Comparison of ENCODE assay signal across 13 cellular contexts in genomic region chr5:158463971-158464370, GRCh38.
A peak's percentile ranks its signal among the peaks of the same experiment; 100 is the strongest.
DNase-seq lines count a peak whose midpoint lies in the region; ATAC-seq, FAIRE-seq and TF ChIP-seq lines count a peak whose summit lies in the region.
"Had no signal": no experiment of that assay in that cellular context is flagged by ENCODE, and none has a peak within 500 bp of the region (broad histone marks: within the 10 kb centered on the region; RNA-seq: fewer than 3 reads in every experiment).

No MANE protein-coding gene starts in this region.

- no peak for FAIRE-seq in HTR-8/SVneo (lab: Jason Lieb, UNC)
- FAIRE-seq: endometrium had no signal

- peak; percentile 63 to 93 for TF ChIP-seq EP300 in tibial nerve (IDR thresholded peaks at IDR 0.05)

- H3K27me3 ChIP-seq in tibial nerve = no peaks in the 10 kb centered on the region

- no peak for TF ChIP-seq POLR2A in tibial nerve (IDR thresholded peaks at IDR 0.05)

- peaks cover 20% of the 10 kb centered on the region for H3K4me1 Mint-ChIP-seq in activated naive CD8-positive, alpha-beta T cell treated with anti-CD3 and anti-CD28 coated beads for 36 hours
- H3K4me1 Mint-ChIP-seq: immature natural killer cell had no signal

- no peaks in the 10 kb centered on the region for H3K27me3 Mint-ChIP-seq in activated naive CD8-positive, alpha-beta T cell treated with anti-CD3 and anti-CD28 coated beads for 36 hours
- H3K27me3 Mint-ChIP-seq: activated B cell treated with CpG ODN at 0.5 μM for 24 hours; CD4-positive, CD25-positive, alpha-beta regulatory T cell had no signal

- peak overlapping the region; percentile 86 for H3K27ac Mint-ChIP-seq in activated naive CD8-positive, alpha-beta T cell treated with anti-CD3 and anti-CD28 coated beads for 36 hours
- H3K27ac Mint-ChIP-seq: activated B cell treated with CpG ODN at 0.5 μM for 24 hours; CD4-positive, CD25-positive, alpha-beta regulatory T cell; immature natural killer cell had no signal

- H3K4me3 Mint-ChIP-seq in activated naive CD8-positive, alpha-beta T cell treated with anti-CD3 and anti-CD28 coated beads for 36 hours = peak overlapping the region; percentile 11
- H3K4me3 Mint-ChIP-seq: activated B cell treated with CpG ODN at 0.5 μM for 24 hours; CD4-positive, CD25-positive, alpha-beta regulatory T cell; immature natural killer cell had no signal

- H3K36me3 ChIP-seq in tibial nerve = no peaks in the 10 kb centered on the region

- peaks cover 2% of the 10 kb centered on the region for H3K9me3 Mint-ChIP-seq in activated naive CD8-positive, alpha-beta T cell treated with anti-CD3 and anti-CD28 coated beads for 36 hours
- H3K9me3 Mint-ChIP-seq: activated B cell treated with CpG ODN at 0.5 μM for 24 hours had no signal

- no peaks in the 10 kb centered on the region for H3K36me3 Mint-ChIP-seq in activated naive CD8-positive, alpha-beta T cell treated with anti-CD3 and anti-CD28 coated beads for 36 hours
- H3K36me3 Mint-ChIP-seq: CD4-positive, CD25-positive, alpha-beta regulatory T cell; immature natural killer cell had no signal

- DNase-seq in Right ventricle myocardium inferior (ENCODE audit: missing footprints) (peak; percentile 74), cardiac septum (ENCODE audit: low spot score) (no peak), iris pigment epithelial cell (ENCODE audit: low read depth) (peak; percentile 88), tibial nerve (ENCODE audit: low spot score in 2 of 2) (peak; percentile 55 to 77), HTR-8/SVneo (ENCODE audit: insufficient read length, low spot score) (no peak), medulla oblongata (ENCODE audit: extremely low spot score) (no peak)
- peak; percentile 38 for DNase-seq in activated naive CD8-positive, alpha-beta T cell treated with anti-CD3 and anti-CD28 coated beads for 36 hours
- DNase-seq: activated B cell treated with CpG ODN at 0.5 μM for 24 hours; CD4-positive, CD25-positive, alpha-beta regulatory T cell; immature natural killer cell; NCI-H1930 had no signal

- WGBS in tibial nerve, 2 donors = 71 to 76% methylated on average over 4 of the region's 4 CpGs

- peaks cover 0 to 21% (median 3%) of the 10 kb centered on the region in 4 donors for H3K4me1 ChIP-seq in tibial nerve

- peak overlapping the region in 1 of 4 donors; percentile 46 for H3K27ac ChIP-seq in tibial nerve

- ATAC-seq in Right ventricle myocardium inferior = peak; percentile 63
- ATAC-seq in GM19395 (IDR thresholded peaks at IDR 0.05; ENCODE audit: unreplicated experiment) = no peak

- no peak for TF ChIP-seq CTCF in tibial nerve (IDR thresholded peaks at IDR 0.05)

- no peaks in the 10 kb centered on the region for H3K9me3 ChIP-seq in tibial nerve

- H3K4me3 ChIP-seq in tibial nerve = no peak overlapping the region

- intact Hi-C loops in Right ventricle myocardium inferior (cut with DNase I) (no loop called here), cardiac septum (cut with DNase I) (no loop called here)

Comparison
In these comparisons a context has a peak if more than half of its experiments do, and no peak if none do; other contexts are left out.
1. DNase-seq: peak in Right ventricle myocardium inferior (single experiment), activated naive CD8-positive, alpha-beta T cell treated with anti-CD3 and anti-CD28 coated beads for 36 hours (single experiment), iris pigment epithelial cell (single experiment) and tibial nerve (2 of 2); none in cardiac septum (single experiment), HTR-8/SVneo (single experiment) and medulla oblongata (single experiment).